Comparison of ENCODE assay signal across 1 cellular context in genomic region chr5:163912023-163912422, GRCh38.
TF ChIP-seq lines count a peak whose summit lies in the region.

No MANE protein-coding gene starts in this region.

TF ChIP-seq in GM23338, 12 proteins besides CTCF, POLR2A, EP300 and RAD21 (continued from another document):
- TF ChIP-seq REST (IDR thresholded peaks at IDR 0.05; ENCODE audit: unreplicated experiment) = no peak
- no peak for TF ChIP-seq STAT1 (IDR thresholded peaks at IDR 0.05; ENCODE audit: unreplicated experiment)
- no peak for TF ChIP-seq ZNF331 (CRISPR knock-in tag; IDR thresholded peaks at IDR 0.05; ENCODE audit: low read depth)
- no peak for TF ChIP-seq NANOG (IDR thresholded peaks at IDR 0.05; ENCODE audit: borderline replicate concordance)
- TF ChIP-seq EZH2phosphoT487 (IDR thresholded peaks at IDR 0.05; ENCODE audit: unreplicated experiment) = no peak
- no peak for TF ChIP-seq POLR2AphosphoS5 (IDR thresholded peaks at IDR 0.05; ENCODE audit: low read depth)
- TF ChIP-seq JUNB (IDR thresholded peaks at IDR 0.05; ENCODE audit: unreplicated experiment) = no peak
- TF ChIP-seq EZH2 (IDR thresholded peaks at IDR 0.05; ENCODE audit: low read depth, unreplicated experiment) = no peak
- no peak for TF ChIP-seq ZNF114 (CRISPR knock-in tag; IDR thresholded peaks at IDR 0.05)
- TF ChIP-seq ETS1 (IDR thresholded peaks at IDR 0.05) = no peak
